Comparison of ENCODE assay signal across 1 cellular context in the genomic region with DNA sequence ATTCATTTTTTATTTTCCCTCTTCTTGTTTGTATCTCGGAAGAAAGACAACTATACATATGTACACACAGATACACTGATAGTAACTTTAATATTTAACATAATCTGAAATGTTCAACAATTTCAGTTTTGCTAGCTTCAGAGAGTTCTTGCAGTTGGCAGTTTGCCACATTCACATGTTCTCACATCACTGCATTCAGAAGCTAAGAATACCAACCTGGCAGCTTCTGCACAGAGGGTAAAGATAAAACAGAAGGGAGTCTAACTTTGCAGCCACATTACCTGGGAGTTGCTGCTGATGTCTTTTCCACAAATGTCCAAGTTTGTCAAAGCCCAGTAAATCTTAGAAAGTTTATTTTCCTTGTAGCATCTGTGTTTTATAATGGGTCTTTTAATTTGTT.
TF ChIP-seq lines count a peak whose summit lies in the region.

No MANE protein-coding gene starts in this region.

TF ChIP-seq in HEK293, 187 proteins besides CTCF, POLR2A, EP300 and RAD21 (continued from another document):
- TF ChIP-seq, protein P1, sequence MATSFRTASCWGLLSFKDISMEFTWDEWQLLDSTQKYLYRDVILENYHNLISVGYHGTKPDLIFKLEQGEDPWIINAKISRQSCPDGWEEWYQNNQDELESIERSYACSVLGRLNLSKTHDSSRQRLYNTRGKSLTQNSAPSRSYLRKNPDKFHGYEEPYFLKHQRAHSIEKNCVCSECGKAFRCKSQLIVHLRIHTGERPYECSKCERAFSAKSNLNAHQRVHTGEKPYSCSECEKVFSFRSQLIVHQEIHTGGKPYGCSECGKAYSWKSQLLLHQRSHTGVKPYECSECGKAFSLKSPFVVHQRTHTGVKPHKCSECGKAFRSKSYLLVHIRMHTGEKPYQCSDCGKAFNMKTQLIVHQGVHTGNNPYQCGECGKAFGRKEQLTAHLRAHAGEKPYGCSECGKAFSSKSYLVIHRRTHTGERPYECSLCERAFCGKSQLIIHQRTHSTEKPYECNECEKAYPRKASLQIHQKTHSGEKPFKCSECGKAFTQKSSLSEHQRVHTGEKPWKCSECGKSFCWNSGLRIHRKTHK (tag by site-specific recombination; IDR thresholded peaks at IDR 0.05), result no peak
- TF ChIP-seq ZNF302 (tag by site-specific recombination; IDR thresholded peaks at IDR 0.05; ENCODE audit: low read depth) (no peak), ZNF664 (tag by site-specific recombination; IDR thresholded peaks at IDR 0.05) (no peak), YY2 (tag by site-specific recombination; IDR thresholded peaks at IDR 0.05) (no peak)
